ENCODE assay signal across 8 cellular contexts in the genomic region with DNA sequence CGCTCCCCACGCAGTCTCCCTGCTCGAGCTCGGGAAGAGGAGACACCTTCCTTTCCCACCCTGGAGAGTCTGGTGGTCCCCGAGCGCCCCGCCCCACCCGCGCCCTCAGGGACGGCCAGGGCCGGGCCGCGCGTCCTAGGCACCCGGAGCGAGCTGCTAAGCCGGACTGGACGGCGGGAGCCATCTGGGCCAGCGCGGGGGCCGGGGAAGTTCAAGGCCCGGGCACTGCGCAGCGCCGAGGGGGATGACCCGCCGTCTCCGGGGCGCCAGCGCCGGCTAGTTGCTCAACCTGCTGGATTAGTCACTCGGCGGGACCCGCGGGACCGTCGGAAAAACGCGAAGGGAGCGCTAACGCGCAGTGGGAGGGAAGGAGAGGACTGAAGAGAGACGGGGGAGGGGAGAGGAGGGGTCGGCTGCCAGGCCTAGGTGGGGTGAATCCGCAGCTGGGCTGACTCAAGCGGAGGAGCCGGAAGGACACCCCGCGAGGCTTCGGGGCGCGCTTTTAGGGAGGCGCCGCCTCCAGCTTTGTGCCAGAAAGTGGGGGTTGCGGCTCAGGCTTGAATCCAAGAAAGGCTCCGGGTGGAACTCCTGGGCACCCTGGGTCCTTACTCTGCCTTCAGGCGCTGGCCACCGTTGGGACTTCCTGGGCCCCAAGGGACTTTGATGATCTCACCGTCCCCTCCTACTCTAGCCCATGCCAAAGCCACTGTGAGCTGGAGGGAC.
DNase-seq lines count a peak whose midpoint lies in the region; ATAC-seq, FAIRE-seq and TF ChIP-seq lines count a peak whose summit lies in the region.

No MANE protein-coding gene starts in this region.

- DNase-seq in GM12891 (ENCODE audit: insufficient read length, low spot score) (no peak), WTC11 (ENCODE audit: low spot score) (peak; percentile 54), heart right ventricle (peak in 1 of 2 donors; percentile 59), sciatic nerve (ENCODE audit: low spot score) (peak; percentile 79), DMS114 treated with DMSO at 0.1 percent for 48 hours (lab: John Stamatoyannopoulos, UW; ENCODE audit: unreplicated experiment) (no peak)

- no peaks in the 10 kb centered on the region for H3K9me3 Mint-ChIP-seq in WTC11

- no peaks in the 10 kb centered on the region for H3K36me3 ChIP-seq in heart right ventricle

- peaks cover 0 to 15% (median 4%) of the 10 kb centered on the region in 9 donors for H3K4me1 ChIP-seq in heart right ventricle

- H3K9me3 ChIP-seq in heart right ventricle, result no peaks in the 10 kb centered on the region

- ATAC-seq in WTC11 (peak; percentile 31), heart right ventricle (peak; percentile 23 to 86 (median 48)), sciatic nerve (peak; percentile 86), GM19324 (IDR thresholded peaks at IDR 0.05; ENCODE audit: low FRiP score, unreplicated experiment) (no peak), HG02973 (IDR thresholded peaks at IDR 0.05; ENCODE audit: unreplicated experiment) (no peak), GM21526 (IDR thresholded peaks at IDR 0.05; ENCODE audit: low FRiP score, unreplicated experiment) (no peak)

- CTCF ChIA-PET in WTC11 (lab: Charles Lee), result interaction anchor here (0.6 to 3.8 kb wide), 15 partner anchors 9 to 213 kb away, joined by 3 to 32 read pairs (median 5); no protein-coding TSS in a partner anchor

- no peak overlapping the region for H3K27ac ChIP-seq in heart right ventricle

- FAIRE-seq in GM12891 (lab: Jason Lieb, UNC), result peak; percentile 16

- WGBS in heart right ventricle, 2 donors, result 4 to 7% methylated on average over 57 to 60 of the region's 60 CpGs

- peaks cover 92% of the 10 kb centered on the region for H3K27me3 Mint-ChIP-seq in WTC11 (ENCODE audit: low read depth)

- H3K4me3 Mint-ChIP-seq in WTC11, result peak overlapping the region; percentile 70

- peak overlapping the region in 4 of 10 donors; percentile 3 to 24 (median 9) for H3K4me3 ChIP-seq in heart right ventricle

- H3K27me3 ChIP-seq in heart right ventricle, result peaks cover 8 to 62% (median 38%) of the 10 kb centered on the region in 7 donors

- intact Hi-C loops in heart right ventricle (cut with DNase I), result loop anchor here in 1 of 10 donors (2.0 kb wide), 1 partner anchor 34 kb away; no protein-coding TSS in a partner anchor
- intact Hi-C loops in sciatic nerve (cut with DNase I), result no loop called here

- H3K27ac Mint-ChIP-seq in WTC11, result no peak overlapping the region

- TF ChIP-seq CTCF in WTC11 (IDR thresholded peaks at IDR 0.05), result no peak
- TF ChIP-seq CTCF in heart right ventricle (IDR thresholded peaks at IDR 0.05), result no peak

- no peaks in the 10 kb centered on the region for H3K36me3 Mint-ChIP-seq in WTC11

- POLR2A ChIA-PET in WTC11 (lab: Charles Lee), result interaction anchor here (0.5 to 1.6 kb wide), 4 partner anchors 9 to 64 kb away, joined by 4 to 8 read pairs (median 4); no protein-coding TSS in a partner anchor

- peaks cover 47% of the 10 kb centered on the region for H3K4me1 Mint-ChIP-seq in WTC11

- TF ChIP-seq POLR2A in GM12891 (IDR thresholded peaks at IDR 0.05; ENCODE audit: low read depth, low read length), result no peak

TF ChIP-seq in GM12891, 5 proteins besides CTCF, POLR2A, EP300 and RAD21:
- TF ChIP-seq POU2F2 (IDR thresholded peaks at IDR 0.05; ENCODE audit: low read depth, low read length) (no peak), SPI1 (IDR thresholded peaks at IDR 0.05; ENCODE audit: low read depth, low read length) (no peak), POLR2AphosphoS5 (IDR thresholded peaks at IDR 0.05; ENCODE audit: low read depth, low read length) (no peak), PAX5 (IDR thresholded peaks at IDR 0.05; ENCODE audit: insufficient read depth, low read length, severe bottlenecking) (no peak), TAF1 (IDR thresholded peaks at IDR 0.05; ENCODE audit: low read depth, low read length) (no peak)

TF ChIP-seq in WTC11, 78 proteins besides CTCF, POLR2A, EP300 and RAD21:
- TF ChIP-seq KAT7 (CRISPR knock-in tag; IDR thresholded peaks at IDR 0.05; ENCODE audit: borderline replicate concordance) (peak; percentile 76; the same call in 1 of the 2 replicates), NFE2L1 (CRISPR knock-in tag; IDR thresholded peaks at IDR 0.05) (no peak), ZNF416 (CRISPR knock-in tag; IDR thresholded peaks at IDR 0.05) (no peak), ZNF232 (CRISPR knock-in tag; IDR thresholded peaks at IDR 0.05) (no peak), RELA (CRISPR knock-in tag; IDR thresholded peaks at IDR 0.05; ENCODE audit: borderline replicate concordance) (peak; percentile 61; the same call in 1 of the 2 replicates), SOX15 (CRISPR knock-in tag; IDR thresholded peaks at IDR 0.05) (no peak)
- TF ChIP-seq, protein P1, sequence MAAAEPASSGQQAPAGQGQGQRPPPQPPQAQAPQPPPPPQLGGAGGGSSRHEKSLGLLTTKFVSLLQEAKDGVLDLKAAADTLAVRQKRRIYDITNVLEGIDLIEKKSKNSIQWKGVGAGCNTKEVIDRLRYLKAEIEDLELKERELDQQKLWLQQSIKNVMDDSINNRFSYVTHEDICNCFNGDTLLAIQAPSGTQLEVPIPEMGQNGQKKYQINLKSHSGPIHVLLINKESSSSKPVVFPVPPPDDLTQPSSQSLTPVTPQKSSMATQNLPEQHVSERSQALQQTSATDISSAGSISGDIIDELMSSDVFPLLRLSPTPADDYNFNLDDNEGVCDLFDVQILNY (CRISPR knock-in tag; IDR thresholded peaks at IDR 0.05), result 0 out of 2 replicates have a peak, but pooled peaks have one; percentile 19
- TF ChIP-seq, protein P2, sequence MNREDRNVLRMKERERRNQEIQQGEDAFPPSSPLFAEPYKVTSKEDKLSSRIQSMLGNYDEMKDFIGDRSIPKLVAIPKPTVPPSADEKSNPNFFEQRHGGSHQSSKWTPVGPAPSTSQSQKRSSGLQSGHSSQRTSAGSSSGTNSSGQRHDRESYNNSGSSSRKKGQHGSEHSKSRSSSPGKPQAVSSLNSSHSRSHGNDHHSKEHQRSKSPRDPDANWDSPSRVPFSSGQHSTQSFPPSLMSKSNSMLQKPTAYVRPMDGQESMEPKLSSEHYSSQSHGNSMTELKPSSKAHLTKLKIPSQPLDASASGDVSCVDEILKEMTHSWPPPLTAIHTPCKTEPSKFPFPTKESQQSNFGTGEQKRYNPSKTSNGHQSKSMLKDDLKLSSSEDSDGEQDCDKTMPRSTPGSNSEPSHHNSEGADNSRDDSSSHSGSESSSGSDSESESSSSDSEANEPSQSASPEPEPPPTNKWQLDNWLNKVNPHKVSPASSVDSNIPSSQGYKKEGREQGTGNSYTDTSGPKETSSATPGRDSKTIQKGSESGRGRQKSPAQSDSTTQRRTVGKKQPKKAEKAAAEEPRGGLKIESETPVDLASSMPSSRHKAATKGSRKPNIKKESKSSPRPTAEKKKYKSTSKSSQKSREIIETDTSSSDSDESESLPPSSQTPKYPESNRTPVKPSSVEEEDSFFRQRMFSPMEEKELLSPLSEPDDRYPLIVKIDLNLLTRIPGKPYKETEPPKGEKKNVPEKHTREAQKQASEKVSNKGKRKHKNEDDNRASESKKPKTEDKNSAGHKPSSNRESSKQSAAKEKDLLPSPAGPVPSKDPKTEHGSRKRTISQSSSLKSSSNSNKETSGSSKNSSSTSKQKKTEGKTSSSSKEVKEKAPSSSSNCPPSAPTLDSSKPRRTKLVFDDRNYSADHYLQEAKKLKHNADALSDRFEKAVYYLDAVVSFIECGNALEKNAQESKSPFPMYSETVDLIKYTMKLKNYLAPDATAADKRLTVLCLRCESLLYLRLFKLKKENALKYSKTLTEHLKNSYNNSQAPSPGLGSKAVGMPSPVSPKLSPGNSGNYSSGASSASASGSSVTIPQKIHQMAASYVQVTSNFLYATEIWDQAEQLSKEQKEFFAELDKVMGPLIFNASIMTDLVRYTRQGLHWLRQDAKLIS (CRISPR knock-in tag; IDR thresholded peaks at IDR 0.05; ENCODE audit: borderline replicate concordance), result no peak
- TF ChIP-seq, protein P3, sequence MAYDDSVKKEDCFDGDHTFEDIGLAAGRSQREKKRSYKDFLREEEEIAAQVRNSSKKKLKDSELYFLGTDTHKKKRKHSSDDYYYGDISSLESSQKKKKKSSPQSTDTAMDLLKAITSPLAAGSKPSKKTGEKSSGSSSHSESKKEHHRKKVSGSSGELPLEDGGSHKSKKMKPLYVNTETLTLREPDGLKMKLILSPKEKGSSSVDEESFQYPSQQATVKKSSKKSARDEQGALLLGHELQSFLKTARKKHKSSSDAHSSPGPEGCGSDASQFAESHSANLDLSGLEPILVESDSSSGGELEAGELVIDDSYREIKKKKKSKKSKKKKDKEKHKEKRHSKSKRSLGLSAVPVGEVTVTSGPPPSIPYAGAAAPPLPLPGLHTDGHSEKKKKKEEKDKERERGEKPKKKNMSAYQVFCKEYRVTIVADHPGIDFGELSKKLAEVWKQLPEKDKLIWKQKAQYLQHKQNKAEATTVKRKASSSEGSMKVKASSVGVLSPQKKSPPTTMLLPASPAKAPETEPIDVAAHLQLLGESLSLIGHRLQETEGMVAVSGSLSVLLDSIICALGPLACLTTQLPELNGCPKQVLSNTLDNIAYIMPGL (CRISPR knock-in tag; IDR thresholded peaks at IDR 0.05), result peak; percentile 35; the same call in 1 of the 2 replicates

Comparison
In these comparisons a context has a peak if more than half of its experiments do, and no peak if none do; other contexts are left out.
1. DNase-seq: peak in WTC11 (single experiment) and sciatic nerve (single experiment); none in GM12891 (single experiment) and DMS114 treated with DMSO at 0.1 percent for 48 hours (single experiment).
2. ATAC-seq: peak in WTC11 (single experiment), heart right ventricle (8 of 8) and sciatic nerve (single experiment); none in GM19324 (single experiment), HG02973 (single experiment) and GM21526 (single experiment).